17 cellular contexts compared by ENCODE assay signal in genomic region chr2:23682481-23682880, GRCh38.
A peak's percentile ranks its signal among the peaks of the same experiment; 100 is the strongest.
DNase-seq lines count a peak whose midpoint lies in the region; ATAC-seq and TF ChIP-seq lines count a peak whose summit lies in the region.
"Had no signal": no experiment of that assay in that cellular context is flagged by ENCODE, and none has a peak within 500 bp of the region (broad histone marks: within the 10 kb centered on the region; RNA-seq: fewer than 3 reads in every experiment).

No MANE protein-coding gene starts in this region.

- H3K27ac Mint-ChIP-seq in stimulated activated naive CD8-positive, alpha-beta T cell treated with anti-CD3 and anti-CD28 coated beads, Interleukin-15, amount 100 ng/mL, for 72 hours = peak overlapping the region; percentile 58 to 60
- H3K27ac Mint-ChIP-seq in neural crest cell (ENCODE audit: unreplicated experiment) = peak overlapping the region; percentile 67
- H3K27ac Mint-ChIP-seq: CD4-positive, CD25-positive, alpha-beta regulatory T cell; CD8-positive, alpha-beta memory T cell; GM23338 had no signal

- no peaks in the 10 kb centered on the region for H3K36me3 ChIP-seq in OCI-LY7 (ENCODE audit: insufficient read depth, low read length)

- H3K9me3 ChIP-seq in OCI-LY7 (ENCODE audit: low read length) = no peaks in the 10 kb centered on the region

- H3K9me3 Mint-ChIP-seq in stimulated activated naive CD8-positive, alpha-beta T cell treated with anti-CD3 and anti-CD28 coated beads, Interleukin-15, amount 100 ng/mL, for 72 hours = no peaks in the 10 kb centered on the region
- peaks cover 8% of the 10 kb centered on the region for H3K9me3 Mint-ChIP-seq in neural crest cell

- intact Hi-C loops in OCI-LY7 (cut with micrococcal nuclease; ENCODE audit: unreplicated experiment) = no loop called here

- H3K79me2 ChIP-seq in OCI-LY7 (ENCODE audit: insufficient read depth, low read depth, low read length) = no peaks in the 10 kb centered on the region

- no peaks in the 10 kb centered on the region for H4K20me1 ChIP-seq in OCI-LY7 (ENCODE audit: insufficient read depth, low read length)

- H3K9me2 ChIP-seq in OCI-LY7 (ENCODE audit: insufficient read depth, low read length) = no peaks in the 10 kb centered on the region

- H3K4me3 ChIP-seq in OCI-LY7 (ENCODE audit: low read depth, low read length, poor library complexity, severe bottlenecking) = no peak overlapping the region
- H3K4me3 ChIP-seq: GM23338 had no signal

- no peak overlapping the region for H3K4me2 ChIP-seq in OCI-LY7 (ENCODE audit: low read length)
- H3K4me2 ChIP-seq: GM23338 had no signal

- H3K4me1 ChIP-seq in OCI-LY7 (ENCODE audit: insufficient read depth, low read length, poor library complexity, severe bottlenecking) = no peaks in the 10 kb centered on the region

- H3K4me3 Mint-ChIP-seq in stimulated activated naive CD8-positive, alpha-beta T cell treated with anti-CD3 and anti-CD28 coated beads, Interleukin-15, amount 100 ng/mL, for 72 hours = no peak overlapping the region
- no peak overlapping the region for H3K4me3 Mint-ChIP-seq in neural crest cell
- H3K4me3 Mint-ChIP-seq: GM23338 had no signal

- ATAC-seq in stimulated activated naive CD8-positive, alpha-beta T cell treated with anti-CD3 and anti-CD28 coated beads, Interleukin-15, amount 100 ng/mL, for 72 hours = no peak
- no peak for ATAC-seq in stimulated activated naive CD8-positive, alpha-beta T cell treated with anti-CD3 and anti-CD28 coated beads, Interleukin-15, Interleukin-2, amounts not matched to agents 100 U/mL and 50 U/mL, for 24 hours
- ATAC-seq: GM23338, HCT116 had no signal

- no peak overlapping the region for H2AFZ ChIP-seq in OCI-LY7 (ENCODE audit: low read length)
- H2AFZ ChIP-seq: GM23338 had no signal

- peaks cover 5% of the 10 kb centered on the region for H3K36me3 Mint-ChIP-seq in neural crest cell (ENCODE audit: low read depth)
- H3K36me3 Mint-ChIP-seq: CD4-positive, CD25-positive, alpha-beta regulatory T cell had no signal

- no peak for DNase-seq in stimulated activated naive CD8-positive, alpha-beta T cell treated with anti-CD3 and anti-CD28 coated beads, Interleukin-15, amount 100 ng/mL, for 72 hours
- no peak for DNase-seq in stimulated activated naive CD8-positive, alpha-beta T cell treated with anti-CD3 and anti-CD28 coated beads, Interleukin-15, Interleukin-2, amounts not matched to agents 100 U/mL and 50 U/mL, for 24 hours
- DNase-seq in NCI-H69 (lab: John Stamatoyannopoulos, UW) (peak; percentile 16), neural crest cell (ENCODE audit: low read depth, low spot score) (no peak), OCI-LY7 (ENCODE audit: low spot score) (no peak), hepatic stellate cell (ENCODE audit: low spot score) (no peak), GM10248 (ENCODE audit: extremely low spot score) (no peak)
- DNase-seq: 8988T; C1 segment of cervical spinal cord; CD4-positive, CD25-positive, alpha-beta regulatory T cell; CD8-positive, alpha-beta memory T cell; COR-L47; DMS 273 treated with DMSO at 0.1 percent for 48 hours; DMS53; H7 had no signal

- TF ChIP-seq CTCF in neural crest cell (conservative IDR thresholded peaks at IDR 0.05) = no peak
- TF ChIP-seq CTCF in OCI-LY7 (conservative IDR thresholded peaks at IDR 0.05; ENCODE audit: low read length) = no peak
- no peak for TF ChIP-seq CTCF in GM10248 (IDR thresholded peaks at IDR 0.05; ENCODE audit: control extremely low read depth, extremely low read depth, low read depth, missing control alignments)

- H3K27ac ChIP-seq in OCI-LY7 (ENCODE audit: low read depth, low read length, poor library complexity, severe bottlenecking) = no peak overlapping the region

- H3K27me3 Mint-ChIP-seq in stimulated activated naive CD8-positive, alpha-beta T cell treated with anti-CD3 and anti-CD28 coated beads, Interleukin-15, amount 100 ng/mL, for 72 hours = no peaks in the 10 kb centered on the region
- H3K27me3 Mint-ChIP-seq in neural crest cell (ENCODE audit: low read depth) = no peaks in the 10 kb centered on the region
- H3K27me3 Mint-ChIP-seq: CD4-positive, CD25-positive, alpha-beta regulatory T cell had no signal

- CTCF ChIA-PET in OCI-LY7 (lab: Charles Lee; ENCODE audit: unreplicated experiment) = interaction anchor here (0.6 kb wide), 1 partner anchor 31 kb away, joined by 3 read pairs; no protein-coding TSS in a partner anchor
- CTCF ChIA-PET in GM10248 (lab: Yijun Ruan, JAX) = no interaction called here

- POLR2A ChIA-PET in OCI-LY7 (lab: Charles Lee) (no interaction called here), GM10248 (lab: Yijun Ruan, JAX) (no interaction called here)

- peaks cover 27% of the 10 kb centered on the region for H3K4me1 Mint-ChIP-seq in stimulated activated naive CD8-positive, alpha-beta T cell treated with anti-CD3 and anti-CD28 coated beads, Interleukin-15, amount 100 ng/mL, for 72 hours
- H3K4me1 Mint-ChIP-seq in neural crest cell = peaks cover 22% of the 10 kb centered on the region

- no TSS peak for BruUV-seq in OCI-LY7 (replicated peaks; lab: Mats Ljungman, UMichigan)
